1 cellular context compared by ENCODE assay signal in the genomic region with DNA sequence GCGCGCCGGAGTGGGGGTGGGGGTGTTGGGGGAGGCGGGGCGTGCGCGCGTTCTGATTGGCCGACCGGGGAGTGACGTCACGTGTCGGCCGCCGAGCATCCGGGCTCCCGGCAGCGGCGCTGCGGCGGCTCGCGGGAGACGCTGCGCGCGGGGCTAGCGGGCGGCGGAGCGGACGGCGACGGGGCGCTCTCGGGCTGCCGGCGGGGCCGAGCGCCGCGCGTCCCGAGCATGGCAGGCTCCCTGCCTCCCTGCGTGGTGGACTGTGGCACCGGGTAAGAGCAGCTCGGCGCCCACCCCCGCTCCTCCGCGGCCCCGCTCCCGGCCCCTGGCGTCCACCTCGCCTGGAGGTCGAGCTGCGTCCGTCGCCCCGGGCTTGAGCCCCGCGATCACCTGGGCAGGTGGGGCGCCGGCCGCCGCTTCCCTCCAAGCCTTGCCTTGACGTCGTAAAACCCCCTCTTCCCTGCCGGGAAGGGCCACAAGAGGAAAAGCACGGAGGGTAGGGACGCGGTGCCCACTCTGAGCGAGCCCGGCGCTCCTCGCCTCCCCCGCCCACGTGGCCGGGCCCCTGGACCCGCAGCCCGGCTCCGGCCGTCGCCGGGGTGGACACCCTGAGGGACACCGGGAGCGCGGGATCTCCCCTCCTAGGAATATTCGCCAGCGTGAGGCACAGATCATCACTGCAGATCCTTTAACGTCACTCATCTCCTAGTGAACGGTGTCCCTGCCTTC.
TF ChIP-seq lines count a peak whose summit lies in the region.

A gene (plus strand): TSS at position 98 of the 729 bp plus-strand sequence. CDS start 131 bp downstream, at position 229.

TF ChIP-seq in GM23338, 12 proteins besides CTCF, POLR2A, EP300 and RAD21 (continued from another document):
- TF ChIP-seq, protein P1, sequence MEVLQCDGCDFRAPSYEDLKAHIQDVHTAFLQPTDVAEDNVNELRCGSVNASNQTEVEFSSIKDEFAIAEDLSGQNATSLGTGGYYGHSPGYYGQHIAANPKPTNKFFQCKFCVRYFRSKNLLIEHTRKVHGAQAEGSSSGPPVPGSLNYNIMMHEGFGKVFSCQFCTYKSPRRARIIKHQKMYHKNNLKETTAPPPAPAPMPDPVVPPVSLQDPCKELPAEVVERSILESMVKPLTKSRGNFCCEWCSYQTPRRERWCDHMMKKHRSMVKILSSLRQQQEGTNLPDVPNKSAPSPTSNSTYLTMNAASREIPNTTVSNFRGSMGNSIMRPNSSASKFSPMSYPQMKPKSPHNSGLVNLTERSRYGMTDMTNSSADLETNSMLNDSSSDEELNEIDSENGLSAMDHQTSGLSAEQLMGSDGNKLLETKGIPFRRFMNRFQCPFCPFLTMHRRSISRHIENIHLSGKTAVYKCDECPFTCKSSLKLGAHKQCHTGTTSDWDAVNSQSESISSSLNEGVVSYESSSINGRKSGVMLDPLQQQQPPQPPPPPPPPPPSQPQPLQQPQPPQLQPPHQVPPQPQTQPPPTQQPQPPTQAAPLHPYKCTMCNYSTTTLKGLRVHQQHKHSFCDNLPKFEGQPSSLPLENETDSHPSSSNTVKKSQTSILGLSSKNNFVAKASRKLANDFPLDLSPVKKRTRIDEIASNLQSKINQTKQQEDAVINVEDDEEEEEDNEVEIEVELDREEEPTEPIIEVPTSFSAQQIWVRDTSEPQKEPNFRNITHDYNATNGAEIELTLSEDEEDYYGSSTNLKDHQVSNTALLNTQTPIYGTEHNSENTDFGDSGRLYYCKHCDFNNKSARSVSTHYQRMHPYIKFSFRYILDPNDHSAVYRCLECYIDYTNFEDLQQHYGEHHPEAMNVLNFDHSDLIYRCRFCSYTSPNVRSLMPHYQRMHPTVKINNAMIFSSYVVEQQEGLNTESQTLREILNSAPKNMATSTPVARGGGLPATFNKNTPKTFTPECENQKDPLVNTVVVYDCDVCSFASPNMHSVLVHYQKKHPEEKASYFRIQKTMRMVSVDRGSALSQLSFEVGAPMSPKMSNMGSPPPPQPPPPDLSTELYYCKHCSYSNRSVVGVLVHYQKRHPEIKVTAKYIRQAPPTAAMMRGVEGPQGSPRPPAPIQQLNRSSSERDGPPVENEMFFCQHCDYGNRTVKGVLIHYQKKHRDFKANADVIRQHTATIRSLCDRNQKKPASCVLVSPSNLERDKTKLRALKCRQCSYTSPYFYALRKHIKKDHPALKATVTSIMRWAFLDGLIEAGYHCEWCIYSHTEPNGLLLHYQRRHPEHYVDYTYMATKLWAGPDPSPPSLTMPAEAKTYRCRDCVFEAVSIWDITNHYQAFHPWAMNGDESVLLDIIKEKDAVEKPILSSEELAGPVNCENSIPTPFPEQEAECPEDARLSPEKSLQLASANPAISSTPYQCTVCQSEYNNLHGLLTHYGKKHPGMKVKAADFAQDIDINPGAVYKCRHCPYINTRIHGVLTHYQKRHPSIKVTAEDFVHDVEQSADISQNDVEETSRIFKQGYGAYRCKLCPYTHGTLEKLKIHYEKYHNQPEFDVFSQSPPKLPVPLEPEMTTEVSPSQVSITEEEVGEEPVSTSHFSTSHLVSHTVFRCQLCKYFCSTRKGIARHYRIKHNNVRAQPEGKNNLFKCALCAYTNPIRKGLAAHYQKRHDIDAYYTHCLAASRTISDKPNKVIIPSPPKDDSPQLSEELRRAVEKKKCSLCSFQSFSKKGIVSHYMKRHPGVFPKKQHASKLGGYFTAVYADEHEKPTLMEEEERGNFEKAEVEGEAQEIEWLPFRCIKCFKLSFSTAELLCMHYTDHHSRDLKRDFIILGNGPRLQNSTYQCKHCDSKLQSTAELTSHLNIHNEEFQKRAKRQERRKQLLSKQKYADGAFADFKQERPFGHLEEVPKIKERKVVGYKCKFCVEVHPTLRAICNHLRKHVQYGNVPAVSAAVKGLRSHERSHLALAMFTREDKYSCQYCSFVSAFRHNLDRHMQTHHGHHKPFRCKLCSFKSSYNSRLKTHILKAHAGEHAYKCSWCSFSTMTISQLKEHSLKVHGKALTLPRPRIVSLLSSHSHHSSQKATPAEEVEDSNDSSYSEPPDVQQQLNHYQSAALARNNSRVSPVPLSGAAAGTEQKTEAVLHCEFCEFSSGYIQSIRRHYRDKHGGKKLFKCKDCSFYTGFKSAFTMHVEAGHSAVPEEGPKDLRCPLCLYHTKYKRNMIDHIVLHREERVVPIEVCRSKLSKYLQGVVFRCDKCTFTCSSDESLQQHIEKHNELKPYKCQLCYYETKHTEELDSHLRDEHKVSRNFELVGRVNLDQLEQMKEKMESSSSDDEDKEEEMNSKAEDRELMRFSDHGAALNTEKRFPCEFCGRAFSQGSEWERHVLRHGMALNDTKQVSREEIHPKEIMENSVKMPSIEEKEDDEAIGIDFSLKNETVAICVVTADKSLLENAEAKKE (CRISPR knock-in tag; IDR thresholded peaks at IDR 0.05), result no peak
- no peak for TF ChIP-seq EZH2 (IDR thresholded peaks at IDR 0.05; ENCODE audit: low read depth, unreplicated experiment)
- TF ChIP-seq ZNF114 (CRISPR knock-in tag; IDR thresholded peaks at IDR 0.05), result no peak
- peak; percentile 92 for TF ChIP-seq CREB1 (CRISPR knock-in tag; IDR thresholded peaks at IDR 0.05; ENCODE audit: low read depth)
- TF ChIP-seq POLR2AphosphoS5 (IDR thresholded peaks at IDR 0.05; ENCODE audit: low read depth), result peak; percentile 52; the same call in 1 of the 2 replicates
